Comparison of ENCODE assay signal across 8 cellular contexts in genomic region chr5:175696139-175696854, GRCh38. TPM values are rescaled to one million over a fixed set of nuclear protein-coding genes. Genes with fewer than 3 reads are reported as not detected.
DNase-seq lines count a peak whose midpoint lies in the region; ATAC-seq lines count a peak whose summit lies in the region.

No MANE protein-coding gene starts in this region.

- H3K36me3 ChIP-seq in neuronal stem cell (replicated peaks in 1 of 2; ENCODE audit: control insufficient read depth in 2 of 2, insufficient read depth in 2 of 2, low read length in 2 of 2) = no peaks in the 10 kb centered on the region

- no peak overlapping the region for H2BK120ac ChIP-seq in neuronal stem cell (ENCODE audit: low read depth, low read length)

- no peaks in the 10 kb centered on the region for H3K79me1 ChIP-seq in neuronal stem cell (ENCODE audit: low read depth, low read length)

- no peak overlapping the region for H2BK5ac ChIP-seq in neuronal stem cell (ENCODE audit: low read length)

- peaks cover 39% of the 10 kb centered on the region for H3K36me3 Mint-ChIP-seq in activated CD4-positive, alpha-beta T cell treated with anti-CD3 and anti-CD28 coated beads, Interleukin-2, amount 10 ng/mL, durations not matched to agents 24 days and 14 days (ENCODE audit: low read depth)

- H2BK15ac ChIP-seq in neuronal stem cell (ENCODE audit: low read length) = no peak overlapping the region

- no peak overlapping the region for H3K23ac ChIP-seq in neuronal stem cell (ENCODE audit: low read depth, low read length, poor library complexity)

- H3K4me2 ChIP-seq in neuronal stem cell (ENCODE audit: insufficient read depth, low read length, poor library complexity, severe bottlenecking) = no peak overlapping the region

- H3K9me3 ChIP-seq in neuronal stem cell (replicated peaks in 1 of 2; ENCODE audit: control insufficient read depth in 2 of 2, insufficient read depth in 1 of 2, low read depth in 1 of 2, low read length in 2 of 2) = no peaks in the 10 kb centered on the region

- H3K9ac ChIP-seq in neuronal stem cell (ENCODE audit: low read depth, low read length, poor library complexity) = no peak overlapping the region

- H4K91ac ChIP-seq in neuronal stem cell (ENCODE audit: low read depth, low read length, poor library complexity) = no peak overlapping the region

- peak overlapping the region; percentile 61 for H2BK12ac ChIP-seq in neuronal stem cell (ENCODE audit: low read length)

- H4K8ac ChIP-seq in neuronal stem cell (ENCODE audit: low read depth, low read length) = no peak overlapping the region

- H3K14ac ChIP-seq in neuronal stem cell (ENCODE audit: low read length) = no peak overlapping the region

- H3K4me1 Mint-ChIP-seq in activated CD4-positive, alpha-beta T cell treated with anti-CD3 and anti-CD28 coated beads, Interleukin-2, amount 10 ng/mL, durations not matched to agents 24 days and 14 days = peaks cover 33% of the 10 kb centered on the region

- peak overlapping the region; percentile 62 for H3K4me3 Mint-ChIP-seq in activated CD4-positive, alpha-beta T cell treated with anti-CD3 and anti-CD28 coated beads, Interleukin-2, amount 10 ng/mL, durations not matched to agents 24 days and 14 days

- peak overlapping the region; percentile 43 for H2AK5ac ChIP-seq in neuronal stem cell (ENCODE audit: low read depth, low read length)

- H3K4me3 ChIP-seq in neuronal stem cell (ENCODE audit: low read length in 2 of 2) = no peak overlapping the region

- H3K4ac ChIP-seq in neuronal stem cell (ENCODE audit: low read length) = no peak overlapping the region

- no peaks in the 10 kb centered on the region for H3K27me3 Mint-ChIP-seq in activated CD4-positive, alpha-beta T cell treated with anti-CD3 and anti-CD28 coated beads, Interleukin-2, amount 10 ng/mL, durations not matched to agents 24 days and 14 days

- ATAC-seq in HG02973 (IDR thresholded peaks at IDR 0.05; ENCODE audit: unreplicated experiment) = no peak

- H3K27ac Mint-ChIP-seq in activated CD4-positive, alpha-beta T cell treated with anti-CD3 and anti-CD28 coated beads, Interleukin-2, amount 10 ng/mL, durations not matched to agents 24 days and 14 days = peak overlapping the region; percentile 85

- no CpG with 5 or more reads among the region's 16 CpGs for WGBS in neuronal stem cell (ENCODE audit: extremely low coverage in 2 of 2, insufficient read length in 2 of 2, insufficient replicate concordance in 1 of 2), 2 donors

- peak overlapping the region; percentile 4 for H3K18ac ChIP-seq in neuronal stem cell (ENCODE audit: low read length)

- intact Hi-C loops in activated CD4-positive, alpha-beta T cell treated with anti-CD3 and anti-CD28 coated beads, Interleukin-2, amount 10 ng/mL, durations not matched to agents 24 days and 14 days (cut with micrococcal nuclease) = loop anchor here (1.0 kb wide), 3 partner anchors 38 to 162 kb away; partner anchors contain the start of gene HRH2

- peak; percentile 91 for DNase-seq in GDM1 (lab: John Stamatoyannopoulos, UW)
- peak; percentile 58 for DNase-seq in NCI-H187 treated with DMSO at 0.1 percent for 48 hours (lab: John Stamatoyannopoulos, UW)
- peak; percentile 92 for DNase-seq in activated CD4-positive, alpha-beta T cell treated with anti-CD3 and anti-CD28 coated beads, Interleukin-2, amount 10 ng/mL, durations not matched to agents 24 days and 14 days
- peak; percentile 30 for DNase-seq in effector CD8-positive, alpha-beta T cell (lab: John Stamatoyannopoulos, UW)
- DNase-seq in neuronal stem cell (ENCODE audit: low spot score) = peak; percentile 23
- DNase-seq in midbrain (lab: John Stamatoyannopoulos, UW) = no peak

- no peaks in the 10 kb centered on the region for H3K27me3 ChIP-seq in neuronal stem cell (ENCODE audit: control insufficient read depth in 3 of 3, insufficient read depth in 3 of 3, low read depth in 1 of 3, low read length in 3 of 3)

- H3K27ac ChIP-seq in neuronal stem cell (replicated peaks; ENCODE audit: low read length) (no peak overlapping the region), temporal lobe (ENCODE audit: low read depth, low read length) (peak overlapping the region; percentile 44)

- H3K4me1 ChIP-seq in neuronal stem cell (ENCODE audit: control insufficient read depth in 2 of 2, insufficient read depth in 1 of 2, low read depth in 1 of 2, low read length in 2 of 2) = peaks cover 0 to 3% of the 10 kb centered on the region in 2 donors

- no peaks in the 10 kb centered on the region for H3K9me3 Mint-ChIP-seq in activated CD4-positive, alpha-beta T cell treated with anti-CD3 and anti-CD28 coated beads, Interleukin-2, amount 10 ng/mL, durations not matched to agents 24 days and 14 days

- H2AFZ ChIP-seq in neuronal stem cell (ENCODE audit: low read length) = peak overlapping the region; percentile 85

RNA-seq across cellular contexts. Expression of gene HRH2, which starts 38.4 kb away (rescaled TPM):
- 67.3 and 70.4 TPM in 2 replicates for total RNA-seq in activated CD4-positive, alpha-beta T cell treated with anti-CD3 and anti-CD28 coated beads, Interleukin-2, amount 10 ng/mL, durations not matched to agents 24 days and 14 days
- polyA plus RNA-seq in neuronal stem cell (2013, experiment 1 of 2) = 0.59 TPM
- polyA plus RNA-seq in neuronal stem cell (2013, experiment 2 of 2) = 0.62 TPM
- total RNA-seq in temporal lobe = 3.0 TPM

Comparison
In these comparisons a context has a peak if more than half of its experiments do, and no peak if none do; other contexts are left out.
1. RNA of gene HRH2, which starts 38.4 kb away (total RNA-seq): 67.3 to 70.4 TPM in activated CD4-positive, alpha-beta T cell treated with anti-CD3 and anti-CD28 coated beads, Interleukin-2, amount 10 ng/mL, durations not matched to agents 24 days and 14 days; 3.0 TPM in temporal lobe (single experiment); every median in the first group is over 10 times any median in the second.